Comparison of ENCODE assay signal across 8 cellular contexts in the genomic region with DNA sequence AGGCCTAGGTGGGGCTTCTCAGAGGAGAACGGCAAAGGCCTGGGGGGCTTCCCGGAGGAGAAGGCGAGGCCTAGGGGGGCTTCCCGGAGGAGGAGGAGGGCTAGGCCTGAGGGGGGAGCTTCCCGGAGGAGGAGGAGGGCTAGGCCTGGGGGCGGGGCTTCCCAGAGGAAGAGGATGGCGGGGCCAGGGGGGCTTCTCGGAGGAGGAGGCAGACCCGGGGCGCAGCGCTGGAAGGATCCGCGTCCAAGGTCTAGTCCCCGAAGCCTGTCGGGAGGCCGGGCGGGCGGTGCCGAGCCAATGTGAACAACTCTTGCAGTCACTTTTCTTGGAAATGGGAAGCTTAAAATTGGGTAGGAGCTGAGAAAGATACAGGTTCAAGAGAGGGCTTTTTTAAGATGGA. TPM values are rescaled to one million over a fixed set of nuclear protein-coding genes. Genes with fewer than 3 reads are reported as not detected.
"Had no signal": no experiment of that assay in that cellular context is flagged by ENCODE, and none has a peak within 500 bp of the region (broad histone marks: within the 10 kb centered on the region; RNA-seq: fewer than 3 reads in every experiment).

No MANE protein-coding gene starts in this region.

- ATAC-seq: HepG2, K562 had no signal

- H3K27ac ChIP-seq: HL-60 had no signal

- FAIRE-seq: HepG2, HTR-8/SVneo had no signal

- DNase-seq: IMR-90, KBM-7 had no signal

- H3K4me3 ChIP-seq: K562 had no signal

RNA-seq across cellular contexts. Expression of a gene that starts 30.0 kb away (rescaled TPM):
- total RNA-seq: HepG2, HT-29, IMR-90, K562 had no signal
- polyA plus RNA-seq: HepG2, IgD-negative memory B cell, IMR-90, K562 had no signal
